In the genomic region with DNA sequence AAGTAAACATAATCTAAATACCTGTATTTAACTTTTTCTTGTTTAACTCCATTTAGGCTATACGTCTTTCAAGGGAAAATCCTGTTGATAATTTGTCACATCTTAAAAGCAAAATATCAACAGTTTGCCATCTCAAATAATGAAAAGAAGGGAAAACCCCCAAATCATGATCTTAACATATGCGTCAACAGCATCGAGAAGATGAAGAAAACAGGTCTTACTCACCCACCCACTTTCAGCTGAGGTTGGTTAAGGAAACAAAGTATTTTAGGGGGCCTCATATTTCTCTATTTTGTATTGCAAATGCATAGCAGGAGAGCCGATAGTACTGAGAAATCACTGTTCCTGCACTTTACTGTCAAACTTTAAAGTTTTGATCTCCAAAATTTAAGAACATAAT, we compare ENCODE assay signal across 17 cellular contexts.
DNase-seq lines count a peak whose midpoint lies in the region; ATAC-seq and TF ChIP-seq lines count a peak whose summit lies in the region.
"Had no signal": no experiment of that assay in that cellular context is flagged by ENCODE, and none has a peak within 500 bp of the region (broad histone marks: within the 10 kb centered on the region; RNA-seq: fewer than 3 reads in every experiment).

No MANE protein-coding gene starts in this region.

- no peak for DNase-seq in activated T-cell treated with anti-CD3 and anti-CD28 coated beads, Interleukin-2, amount 50 U/mL, for 4 hours
- DNase-seq in activated T-cell treated with anti-CD3 and anti-CD28 coated beads, Interleukin-2, amount 50 U/mL, for 24 hours, result no peak
- DNase-seq in stimulated activated naive CD8-positive, alpha-beta T cell treated with anti-CD3 and anti-CD28 coated beads, Interleukin-15, amount 100 ng/mL, for 72 hours, result no peak
- no peak for DNase-seq in stimulated activated naive CD8-positive, alpha-beta T cell treated with anti-CD3 and anti-CD28 coated beads, Interleukin-15, Interleukin-2, amounts not matched to agents 100 U/mL and 50 U/mL, for 24 hours
- DNase-seq in OCI-M2 (lab: John Stamatoyannopoulos, UW; ENCODE audit: unreplicated experiment), result no peak
- DNase-seq in Calu3, result no peak
- DNase-seq: 8988T; ACHN; BE2C; C1 segment of cervical spinal cord; CD4-positive, alpha-beta memory T cell; CD4-positive, CD25-positive, alpha-beta regulatory T cell; CD8-positive, alpha-beta memory T cell; COR-L47; GF-D8 had no signal

- intact Hi-C loops in Calu3 (cut with micrococcal nuclease; ENCODE audit: unreplicated experiment), result no loop called here

- peak; percentile 61 to 78 for ATAC-seq in activated T-cell treated with anti-CD3 and anti-CD28 coated beads, Interleukin-2, amount 50 U/mL, for 4 hours
- ATAC-seq in stimulated activated naive CD8-positive, alpha-beta T cell treated with anti-CD3 and anti-CD28 coated beads, Interleukin-15, amount 100 ng/mL, for 72 hours, result peak; percentile 46
- no peak for ATAC-seq in stimulated activated naive CD8-positive, alpha-beta T cell treated with anti-CD3 and anti-CD28 coated beads, Interleukin-15, Interleukin-2, amounts not matched to agents 100 U/mL and 50 U/mL, for 24 hours
- ATAC-seq in activated T-helper 17 cell treated with anti-CD3 and anti-CD28 coated beads, Interleukin-2, amount 50 U/mL, for 72 hours (replicated peaks), result peak; percentile 78

- H3K4me1 Mint-ChIP-seq in activated T-cell treated with anti-CD3 and anti-CD28 coated beads, Interleukin-2, amount 50 U/mL, for 4 hours (ENCODE audit: low read depth), result no peaks in the 10 kb centered on the region
- H3K4me1 Mint-ChIP-seq in activated T-cell treated with anti-CD3 and anti-CD28 coated beads, Interleukin-2, amount 50 U/mL, for 24 hours (ENCODE audit: low read depth), result peaks cover 9% of the 10 kb centered on the region
- H3K4me1 Mint-ChIP-seq in stimulated activated naive CD8-positive, alpha-beta T cell treated with anti-CD3 and anti-CD28 coated beads, Interleukin-15, amount 100 ng/mL, for 72 hours, result no peaks in the 10 kb centered on the region
- no peaks in the 10 kb centered on the region for H3K4me1 Mint-ChIP-seq in activated T-helper 17 cell treated with anti-CD3 and anti-CD28 coated beads, Interleukin-2, amount 50 U/mL, for 72 hours
- no peaks in the 10 kb centered on the region for H3K4me1 Mint-ChIP-seq in Calu3 (ENCODE audit: low read depth, unreplicated experiment)
- H3K4me1 Mint-ChIP-seq: CD8-positive, alpha-beta memory T cell had no signal

- no peaks in the 10 kb centered on the region for H3K27me3 Mint-ChIP-seq in activated T-cell treated with anti-CD3 and anti-CD28 coated beads, Interleukin-2, amount 50 U/mL, for 4 hours (ENCODE audit: low read depth)
- peaks cover 28% of the 10 kb centered on the region for H3K27me3 Mint-ChIP-seq in activated T-cell treated with anti-CD3 and anti-CD28 coated beads, Interleukin-2, amount 50 U/mL, for 24 hours
- no peaks in the 10 kb centered on the region for H3K27me3 Mint-ChIP-seq in stimulated activated naive CD8-positive, alpha-beta T cell treated with anti-CD3 and anti-CD28 coated beads, Interleukin-15, amount 100 ng/mL, for 72 hours
- H3K27me3 Mint-ChIP-seq in activated T-helper 17 cell treated with anti-CD3 and anti-CD28 coated beads, Interleukin-2, amount 50 U/mL, for 72 hours, result peaks cover 9% of the 10 kb centered on the region
- peaks cover 15% of the 10 kb centered on the region for H3K27me3 Mint-ChIP-seq in Calu3 (ENCODE audit: unreplicated experiment)

- no TSS peak for BruUV-seq in Calu3 (replicated peaks; lab: Mats Ljungman, UMichigan)

- TF ChIP-seq CTCF in Calu3 (IDR thresholded peaks at IDR 0.05; ENCODE audit: unreplicated experiment), result no peak

- no peak overlapping the region for H3K4me3 Mint-ChIP-seq in activated T-cell treated with anti-CD3 and anti-CD28 coated beads, Interleukin-2, amount 50 U/mL, for 4 hours
- H3K4me3 Mint-ChIP-seq in activated T-cell treated with anti-CD3 and anti-CD28 coated beads, Interleukin-2, amount 50 U/mL, for 24 hours, result no peak overlapping the region
- H3K4me3 Mint-ChIP-seq in stimulated activated naive CD8-positive, alpha-beta T cell treated with anti-CD3 and anti-CD28 coated beads, Interleukin-15, amount 100 ng/mL, for 72 hours, result no peak overlapping the region
- no peak overlapping the region for H3K4me3 Mint-ChIP-seq in activated T-helper 17 cell treated with anti-CD3 and anti-CD28 coated beads, Interleukin-2, amount 50 U/mL, for 72 hours
- no peak overlapping the region for H3K4me3 Mint-ChIP-seq in Calu3 (ENCODE audit: low read depth, unreplicated experiment)
- H3K4me3 Mint-ChIP-seq: CD14-positive monocyte; CD4-positive, alpha-beta memory T cell; CD4-positive, CD25-positive, alpha-beta regulatory T cell; CD8-positive, alpha-beta memory T cell had no signal

- CTCF ChIA-PET in Calu3 (lab: Charles Lee), result no interaction called here

- H3K36me3 Mint-ChIP-seq in activated T-cell treated with anti-CD3 and anti-CD28 coated beads, Interleukin-2, amount 50 U/mL, for 4 hours (ENCODE audit: insufficient read depth), result no peaks in the 10 kb centered on the region
- no peaks in the 10 kb centered on the region for H3K36me3 Mint-ChIP-seq in activated T-cell treated with anti-CD3 and anti-CD28 coated beads, Interleukin-2, amount 50 U/mL, for 24 hours (ENCODE audit: low read depth)
- no peaks in the 10 kb centered on the region for H3K36me3 Mint-ChIP-seq in activated T-helper 17 cell treated with anti-CD3 and anti-CD28 coated beads, Interleukin-2, amount 50 U/mL, for 72 hours (ENCODE audit: low read depth)
- no peaks in the 10 kb centered on the region for H3K36me3 Mint-ChIP-seq in Calu3 (ENCODE audit: insufficient read depth, unreplicated experiment)
- H3K36me3 Mint-ChIP-seq: CD14-positive monocyte; CD4-positive, alpha-beta memory T cell; CD4-positive, CD25-positive, alpha-beta regulatory T cell; CD8-positive, alpha-beta memory T cell had no signal

- H3K27ac Mint-ChIP-seq in activated T-cell treated with anti-CD3 and anti-CD28 coated beads, Interleukin-2, amount 50 U/mL, for 24 hours, result no peak overlapping the region
- H3K27ac Mint-ChIP-seq in stimulated activated naive CD8-positive, alpha-beta T cell treated with anti-CD3 and anti-CD28 coated beads, Interleukin-15, amount 100 ng/mL, for 72 hours, result no peak overlapping the region
- no peak overlapping the region for H3K27ac Mint-ChIP-seq in activated T-helper 17 cell treated with anti-CD3 and anti-CD28 coated beads, Interleukin-2, amount 50 U/mL, for 72 hours
- H3K27ac Mint-ChIP-seq in Calu3 (ENCODE audit: unreplicated experiment), result no peak overlapping the region
- H3K27ac Mint-ChIP-seq: CD14-positive monocyte; CD4-positive, alpha-beta memory T cell; CD4-positive, CD25-positive, alpha-beta regulatory T cell; CD8-positive, alpha-beta memory T cell had no signal

- no peaks in the 10 kb centered on the region for H3K9me3 Mint-ChIP-seq in activated T-cell treated with anti-CD3 and anti-CD28 coated beads, Interleukin-2, amount 50 U/mL, for 4 hours
- H3K9me3 Mint-ChIP-seq in activated T-cell treated with anti-CD3 and anti-CD28 coated beads, Interleukin-2, amount 50 U/mL, for 24 hours, result no peaks in the 10 kb centered on the region
- H3K9me3 Mint-ChIP-seq in stimulated activated naive CD8-positive, alpha-beta T cell treated with anti-CD3 and anti-CD28 coated beads, Interleukin-15, amount 100 ng/mL, for 72 hours, result no peaks in the 10 kb centered on the region
- no peaks in the 10 kb centered on the region for H3K9me3 Mint-ChIP-seq in activated T-helper 17 cell treated with anti-CD3 and anti-CD28 coated beads, Interleukin-2, amount 50 U/mL, for 72 hours
- no peaks in the 10 kb centered on the region for H3K9me3 Mint-ChIP-seq in Calu3 (ENCODE audit: low read depth, unreplicated experiment)
- H3K9me3 Mint-ChIP-seq: CD8-positive, alpha-beta memory T cell had no signal
